Comparison of ENCODE assay signal across 24 cellular contexts in genomic region chr2:107777962-107778361, GRCh38. TPM values are rescaled to one million over a fixed set of nuclear protein-coding genes. Genes with fewer than 3 reads are reported as not detected.
A peak's percentile ranks its signal among the peaks of the same experiment; 100 is the strongest.
DNase-seq lines count a peak whose midpoint lies in the region; ATAC-seq and TF ChIP-seq lines count a peak whose summit lies in the region.
"Had no signal": no experiment of that assay in that cellular context is flagged by ENCODE, and none has a peak within 500 bp of the region (broad histone marks: within the 10 kb centered on the region; RNA-seq: fewer than 3 reads in every experiment).

No MANE protein-coding gene starts in this region.

- CTCF ChIA-PET in RWPE1 (lab: Yijun Ruan, JAX), result no interaction called here

- H3K9me3 ChIP-seq in neural cell (ENCODE audit: low read length), result no peaks in the 10 kb centered on the region
- H3K9me3 ChIP-seq: A549; BE2C; BLaER1 treated with 17β-estradiol and CSF1 and Interleukin-3, amounts not matched to agents 10 nM and 100 nM had no signal

- H3F3A ChIP-seq in neural cell (ENCODE audit: insufficient read depth, low read length, poor library complexity, severe bottlenecking), result no peaks in the 10 kb centered on the region

- H3K27me3 ChIP-seq in foreskin keratinocyte (no peaks in the 10 kb centered on the region), neural cell (ENCODE audit: insufficient read depth, low read depth, low read length) (no peaks in the 10 kb centered on the region)
- H3K27me3 ChIP-seq: BE2C; BLaER1 treated with 17β-estradiol and CSF1 and Interleukin-3, amounts not matched to agents 10 nM and 100 nM had no signal

- H4K20me1 ChIP-seq in neural cell (ENCODE audit: insufficient read depth), result no peaks in the 10 kb centered on the region
- H4K20me1 ChIP-seq: BLaER1 treated with 17β-estradiol and CSF1 and Interleukin-3, amounts not matched to agents 10 nM and 100 nM had no signal

- no peaks in the 10 kb centered on the region for H3K9me2 ChIP-seq in neural cell (ENCODE audit: insufficient read depth, low read length)

- H3K4me3 ChIP-seq in neural cell (ENCODE audit: low read length), result peak overlapping the region; percentile 37
- H3K4me3 ChIP-seq: A549; BLaER1 treated with 17β-estradiol and CSF1 and Interleukin-3, amounts not matched to agents 10 nM and 100 nM; GM23338 had no signal

- ATAC-seq in foreskin keratinocyte, result peak; percentile 97
- ATAC-seq in GM19395 (IDR thresholded peaks at IDR 0.05; ENCODE audit: unreplicated experiment), result no peak
- ATAC-seq in GM21723 (IDR thresholded peaks at IDR 0.05; ENCODE audit: unreplicated experiment), result no peak
- ATAC-seq: A549, GM23338, HCT116 had no signal

- TF ChIP-seq CTCF in RWPE1 (conservative IDR thresholded peaks at IDR 0.05; ENCODE audit: low read depth) (no peak), foreskin keratinocyte (conservative IDR thresholded peaks at IDR 0.05) (no peak), neural cell (IDR thresholded peaks at IDR 0.05; ENCODE audit: poor library complexity, severe bottlenecking) (no peak)

- H3K4me1 ChIP-seq in foreskin keratinocyte, result peaks cover 10% of the 10 kb centered on the region
- H3K4me1 ChIP-seq: A549, BE2C had no signal

- POLR2A ChIA-PET in RWPE1 (lab: Yijun Ruan, JAX; ENCODE audit: low non-redundant PET), result no interaction called here

- H3K79me2 ChIP-seq in neural cell (replicated peaks; ENCODE audit: insufficient read depth, low read length), result no peaks in the 10 kb centered on the region

- H3K36me3 ChIP-seq in neural cell (ENCODE audit: insufficient read depth, low read length), result no peaks in the 10 kb centered on the region
- H3K36me3 ChIP-seq: BE2C; BLaER1 treated with 17β-estradiol and CSF1 and Interleukin-3, amounts not matched to agents 10 nM and 100 nM had no signal

- H3K27ac ChIP-seq in RWPE1 (no peak overlapping the region), foreskin keratinocyte (peak overlapping the region; percentile 18), neural cell (ENCODE audit: low read length) (peak overlapping the region; percentile 83)
- H3K27ac ChIP-seq: A549; BLaER1 treated with 17β-estradiol and CSF1 and Interleukin-3, amounts not matched to agents 10 nM and 100 nM had no signal

- peak overlapping the region; percentile 42 for H3K9ac ChIP-seq in neural cell (ENCODE audit: low read length)
- H3K9ac ChIP-seq: BLaER1 treated with 17β-estradiol and CSF1 and Interleukin-3, amounts not matched to agents 10 nM and 100 nM had no signal

- no peak for TF ChIP-seq RAD21 in neural cell (conservative IDR thresholded peaks at IDR 0.05)

- no peak overlapping the region for H2AFZ ChIP-seq in neural cell (ENCODE audit: low read depth, low read length)
- H2AFZ ChIP-seq: GM23338 had no signal

- H3K4me2 ChIP-seq in neural cell (ENCODE audit: low read length), result peak overlapping the region; percentile 40
- H3K4me2 ChIP-seq: A549, GM23338 had no signal

- TF ChIP-seq EP300 in neural cell (conservative IDR thresholded peaks at IDR 0.05; ENCODE audit: poor library complexity, severe bottlenecking), result no peak

- DNase-seq in ELR (ENCODE audit: low read depth) (peak; percentile 15), RWPE1 (ENCODE audit: low spot score) (peak; percentile 13), foreskin keratinocyte (peak; percentile 32 to 67)
- no peak for DNase-seq in activated CD8-positive, alpha-beta memory T cell treated with anti-CD3 and anti-CD28 coated beads, Interleukin-2, amount 50 U/mL, for 48 hours
- DNase-seq: 8988T; ACHN; AML-193; BE2C; Calu3; CD4-positive, alpha-beta T cell; CD8-positive, alpha-beta memory T cell; DMS53; DMS79 treated with DMSO at 0.1 percent for 48 hours; H9 had no signal

TF ChIP-seq in neural cell, 6 proteins besides CTCF, POLR2A, EP300 and RAD21:
- TF ChIP-seq POLR2AphosphoS5 (IDR thresholded peaks at IDR 0.05) (no peak), TAF1 (IDR thresholded peaks at IDR 0.05; ENCODE audit: low read depth) (no peak), MXI1 (conservative IDR thresholded peaks at IDR 0.05; ENCODE audit: poor library complexity, severe bottlenecking) (no peak), REST (IDR thresholded peaks at IDR 0.05; ENCODE audit: borderline replicate concordance) (no peak), EZH2 (IDR thresholded peaks at IDR 0.05; ENCODE audit: borderline replicate concordance, insufficient read depth, low read length, poor library complexity, severe bottlenecking) (no peak), SMC3 (conservative IDR thresholded peaks at IDR 0.05; ENCODE audit: poor library complexity) (no peak)
TF ChIP-seq in neural cell: peak in this region for 0.

RNA-seq across cellular contexts. Expression of gene RGPD4, which starts 48.7 kb away (rescaled TPM):
- not detected in 2 replicates for total RNA-seq in foreskin keratinocyte
- polyA plus RNA-seq in foreskin keratinocyte (not detected in 2 replicates), neural cell (0.26 TPM in 1 of 2 replicates, not detected in the other)
- polyA minus RNA-seq in neural cell, result 0.24 TPM in 1 of 2 replicates, not detected in the other
- total RNA-seq: Calu3, Daoy, GM23338, H4 had no signal
- polyA plus RNA-seq: CD14-positive monocyte; CD8-positive, alpha-beta memory T cell; GM23338 had no signal
